In genomic region chr11:24588075-24588474, GRCh38 we compare ENCODE assay signal across 1 cellular context.
TF ChIP-seq lines count a peak whose summit lies in the region.

No MANE protein-coding gene starts in this region.

TF ChIP-seq in SK-N-SH, 30 proteins besides CTCF, POLR2A, EP300 and RAD21 (continued from another document):
- TF ChIP-seq RXRA (IDR thresholded peaks at IDR 0.05; ENCODE audit: borderline replicate concordance, low read depth) (peak; percentile 61), NRF1 (IDR thresholded peaks at IDR 0.05; ENCODE audit: low read depth, low read length) (no peak), PBX3 (IDR thresholded peaks at IDR 0.05) (peak; percentile 87), RFX5 (IDR thresholded peaks at IDR 0.05; ENCODE audit: low read length) (no peak), ZBTB33 (IDR thresholded peaks at IDR 0.05; ENCODE audit: borderline replicate concordance, low read depth) (no peak), YY1 (IDR thresholded peaks at IDR 0.05; ENCODE audit: low read depth) (no peak), TAF1 (IDR thresholded peaks at IDR 0.05; ENCODE audit: borderline replicate concordance, low read depth, low read length) (no peak)
TF ChIP-seq in SK-N-SH: peak in this region for 8.
